ENCODE assay signal across 7 cellular contexts in the genomic region with DNA sequence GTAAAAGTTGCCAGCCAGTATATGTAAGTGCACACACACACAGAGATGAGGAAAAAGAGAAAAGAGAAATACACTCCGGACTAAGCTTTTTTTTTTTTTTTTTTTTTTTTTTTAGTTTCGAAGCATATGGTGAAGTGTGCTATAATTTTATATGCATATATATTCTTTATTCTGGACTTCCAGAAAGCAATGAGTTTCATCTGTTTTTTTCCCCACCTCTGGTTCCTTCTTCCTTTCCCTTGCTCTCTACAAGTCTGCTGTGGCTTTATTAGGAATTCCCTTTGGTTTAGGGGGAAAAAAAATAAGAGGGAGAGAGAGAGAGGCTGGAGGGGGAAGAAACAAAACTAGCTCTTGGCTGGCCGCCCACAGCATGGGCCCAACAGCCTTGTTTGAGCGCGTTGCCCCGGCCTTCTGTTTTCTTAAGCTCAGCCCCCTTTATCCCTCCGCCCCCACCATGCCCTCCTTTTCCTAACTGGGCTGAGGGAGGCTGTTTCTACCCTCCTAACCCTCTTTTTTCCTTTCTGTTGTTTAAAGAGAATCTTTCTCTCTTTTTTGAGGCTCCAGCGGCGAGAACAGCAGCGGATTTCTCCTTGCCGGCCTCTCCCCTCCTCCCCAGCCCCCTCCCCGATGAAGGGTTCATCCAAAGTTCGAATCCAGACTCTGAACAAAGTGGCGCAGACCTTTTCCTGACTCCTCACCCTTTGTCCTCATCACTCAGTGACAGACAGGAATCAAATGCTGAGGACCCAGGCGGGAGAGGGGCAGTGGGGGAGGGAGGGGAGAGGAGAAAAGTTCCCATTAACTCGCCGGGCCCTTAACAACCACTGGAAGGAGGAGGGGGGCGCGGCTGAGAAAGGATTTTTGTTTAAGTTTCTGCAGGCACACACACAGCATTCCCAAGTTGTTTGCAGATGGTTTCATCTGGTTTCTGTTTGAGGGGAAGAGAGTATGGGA. TPM values are rescaled to one million over a fixed set of nuclear protein-coding genes. Genes with fewer than 3 reads are reported as not detected.
DNase-seq lines count a peak whose midpoint lies in the region; ATAC-seq and TF ChIP-seq lines count a peak whose summit lies in the region.

No MANE protein-coding gene starts in this region.

- intact Hi-C loops in lower lobe of right lung (cut with DNase I) (no loop called here), CD14-positive monocyte (cut with micrococcal nuclease) (no loop called here)

- H3K9me3 Mint-ChIP-seq in type B pancreatic cell = no peaks in the 10 kb centered on the region
- peaks cover 0 to 2% (median 0%) of the 10 kb centered on the region in 7 donors for H3K9me3 Mint-ChIP-seq in CD14-positive monocyte

- H3K4me1 ChIP-seq in lower lobe of right lung = peaks cover 44% of the 10 kb centered on the region

- no peaks in the 10 kb centered on the region for H3K27me3 Mint-ChIP-seq in type B pancreatic cell
- peaks cover 10 to 24% (median 14%) of the 10 kb centered on the region in 3 donors for H3K27me3 Mint-ChIP-seq in CD14-positive monocyte (ENCODE audit: low read depth in 3 of 3)

- H3K27ac ChIP-seq in cingulate gyrus (ENCODE audit: low read depth, low read length) (peak overlapping the region; percentile 20), lower lobe of right lung (peak overlapping the region; percentile 37)

- DNase-seq in NCI-H1105 (lab: John Stamatoyannopoulos, UW) (peak; percentile 85), lower lobe of right lung (peak; percentile 67), type B pancreatic cell (ENCODE audit: extremely low spot score, unreplicated experiment) (peak; percentile 78), OCI-M2 (lab: John Stamatoyannopoulos, UW; ENCODE audit: unreplicated experiment) (no peak), CD14-positive monocyte (ENCODE audit: low spot score) (no peak)
- no peak for DNase-seq in activated naive CD4-positive, alpha-beta T cell (lab: John Stamatoyannopoulos, UW)

- peak; percentile 64 to 67 for ATAC-seq in lower lobe of right lung

- H3K27ac Mint-ChIP-seq in type B pancreatic cell (peak overlapping the region; percentile 86), CD14-positive monocyte (no peak overlapping the region)

- H3K4me1 Mint-ChIP-seq in type B pancreatic cell (ENCODE audit: unreplicated experiment) (peaks cover 87% of the 10 kb centered on the region), CD14-positive monocyte (peaks cover 11% of the 10 kb centered on the region)

- peak overlapping the region; percentile 85 for H3K4me3 Mint-ChIP-seq in type B pancreatic cell
- peak overlapping the region in 1 of 2 donors; percentile 76 for H3K4me3 Mint-ChIP-seq in CD14-positive monocyte

- peak overlapping the region; percentile 23 for H3K4me3 ChIP-seq in lower lobe of right lung

- H3K27me3 ChIP-seq in lower lobe of right lung (ENCODE audit: low read depth) = no peaks in the 10 kb centered on the region

- H3K9me3 ChIP-seq in lower lobe of right lung = no peaks in the 10 kb centered on the region

- peaks cover 45% of the 10 kb centered on the region for H3K36me3 Mint-ChIP-seq in type B pancreatic cell
- H3K36me3 Mint-ChIP-seq in CD14-positive monocyte = no peaks in the 10 kb centered on the region

- TF ChIP-seq CTCF in lower lobe of right lung (IDR thresholded peaks at IDR 0.05) = no peak
- no peak for TF ChIP-seq CTCF in type B pancreatic cell (conservative IDR thresholded peaks at IDR 0.05)
- no peak for TF ChIP-seq CTCF in CD14-positive monocyte (IDR thresholded peaks at IDR 0.05)

- H3K36me3 ChIP-seq in lower lobe of right lung = no peaks in the 10 kb centered on the region

RNA-seq across cellular contexts. Expression of a gene that starts 29.7 kb away (rescaled TPM):
- total RNA-seq in lower lobe of right lung (58.1 TPM), type B pancreatic cell (ENCODE audit: low replicate concordance) (257 and 324 TPM in 2 replicates)
- not detected for polyA plus RNA-seq in CD14-positive monocyte

Comparison
In these comparisons a context has a peak if more than half of its experiments do, and no peak if none do; other contexts are left out.
1. DNase-seq: peak in NCI-H1105 (single experiment), lower lobe of right lung (single experiment) and type B pancreatic cell (single experiment); none in activated naive CD4-positive, alpha-beta T cell (0 of 4), OCI-M2 (single experiment) and CD14-positive monocyte (single experiment).